34 cellular contexts compared by ENCODE assay signal in the genomic region with DNA sequence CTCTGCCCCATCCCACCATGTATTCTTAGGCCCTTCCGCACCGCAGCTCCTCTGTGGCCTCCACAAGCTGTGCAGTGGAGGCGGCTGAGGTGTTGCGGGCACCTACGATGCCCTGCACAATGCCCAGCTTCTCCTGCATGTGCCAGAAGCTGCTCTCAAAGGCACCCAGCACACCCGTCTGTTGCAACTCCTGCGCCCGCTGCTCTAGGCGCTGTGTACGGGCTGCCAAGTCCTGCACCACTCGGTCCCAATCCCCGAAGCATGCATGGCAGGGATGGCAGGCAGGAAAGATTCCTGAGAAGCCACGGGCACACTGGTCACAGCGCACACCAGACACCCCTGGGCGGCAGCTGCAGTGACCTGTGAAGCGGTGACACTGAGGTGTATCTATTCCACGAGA.
"Had no signal": no experiment of that assay in that cellular context is flagged by ENCODE, and none has a peak within 500 bp of the region (broad histone marks: within the 10 kb centered on the region; RNA-seq: fewer than 3 reads in every experiment).

No MANE protein-coding gene starts in this region.

- DNase-seq: Karpas-422, Kasumi-1, MG63, MM.1S, MV-4-11, NCI-H1048, NCI-H1092, NCI-H1092 treated with DMSO at 0.1 percent for 48 hours, NCI-H1105, NCI-H1105 treated with DMSO at 0.1 percent for 48 hours, NCI-H1417, NCI-H1417 treated with DMSO at 0.1 percent for 48 hours, NCI-H1436, NCI-H1436 treated with DMSO at 0.1 percent for 48 hours, NCI-H146, NCI-H1694, NCI-H1694 treated with DMSO at 0.1 percent for 48 hours, NCI-H187, NCI-H187 treated with DMSO at 0.1 percent for 48 hours, NCI-H1930, NCI-H2029, NCI-H2029 treated with DMSO at 0.1 percent for 48 hours, NCI-H2081, NCI-H2081 treated with DMSO at 0.1 percent for 48 hours, NCI-H2107, NCI-H2171, NCI-H2171 treated with DMSO at 0.1 percent for 48 hours, NCI-H2227 treated with DMSO at 0.1 percent for 48 hours, NCI-H226, NCI-H345, NCI-H446, NCI-H446 treated with DMSO at 0.1 percent for 48 hours, NCI-H510A had no signal

- H3K9ac ChIP-seq: KMS-11 had no signal

- H3K4me2 ChIP-seq: KMS-11 had no signal

- H3K4me3 ChIP-seq: MG63 had no signal

- H3K9me3 ChIP-seq: MG63 had no signal

- H3K27ac ChIP-seq: KMS-11 had no signal

- H3K27me3 ChIP-seq: MG63 had no signal
